21 cellular contexts compared by ENCODE assay signal in the genomic region with DNA sequence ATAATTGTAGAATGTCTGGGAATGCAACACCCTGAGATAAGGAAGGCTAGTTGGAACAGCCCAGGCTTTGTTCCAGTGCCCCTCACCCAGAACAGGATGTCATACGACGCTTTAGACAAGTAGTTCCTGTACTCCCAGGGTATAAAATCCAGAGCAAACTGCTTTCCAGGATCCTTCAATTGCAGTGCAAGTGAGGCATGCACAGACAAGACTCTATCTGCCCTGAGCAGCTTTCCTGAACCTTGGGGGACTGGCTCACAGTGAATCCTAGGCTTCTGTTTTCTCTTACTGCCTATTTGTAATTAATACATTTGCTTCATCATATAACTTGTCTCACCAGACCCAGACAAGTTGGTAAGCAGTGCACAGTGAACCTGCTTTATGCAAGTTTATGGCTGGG. TPM values are rescaled to one million over a fixed set of nuclear protein-coding genes. Genes with fewer than 3 reads are reported as not detected.
"Had no signal": no experiment of that assay in that cellular context is flagged by ENCODE, and none has a peak within 500 bp of the region (broad histone marks: within the 10 kb centered on the region; RNA-seq: fewer than 3 reads in every experiment).

No MANE protein-coding gene starts in this region.

- ATAC-seq: activated T-cell treated with anti-CD3 and anti-CD28 coated beads, Interleukin-2, amount 50 U/mL, for 4 hours; gastrocnemius medialis; left cardiac atrium; mucosa of descending colon; right cardiac atrium had no signal

- DNase-seq: activated CD4-positive, alpha-beta T cell treated with anti-CD3 and anti-CD28 coated beads for 4 hours; activated CD4-positive, alpha-beta T cell treated with anti-CD3 and anti-CD28 coated beads, Interleukin-2, amount 50 U/mL, for 48 hours; activated CD4-positive, CD25-positive, alpha-beta regulatory T cell; activated CD8-positive, alpha-beta memory T cell treated with anti-CD3 and anti-CD28 coated beads, Interleukin-2, amount 50 U/mL, for 48 hours; activated naive CD4-positive, alpha-beta T cell; activated T-cell treated with anti-CD3 and anti-CD28 coated beads, Interleukin-2, amount 50 U/mL, for 4 hours; effector CD4-positive, alpha-beta T cell; gastrocnemius medialis; hypothalamus; left cardiac atrium; mesenchymal stem cell; mucosa of descending colon; nucleus accumbens; right cardiac atrium; stimulated activated CD4-positive, alpha-beta T cell treated with anti-CD3 and anti-CD28 coated beads, Interleukin-4, amount 100 ng/mL, for 24 hours; stimulated activated naive CD4-positive, alpha-beta T cell treated with Interleukin-2 at 50 U/mL for 16 hours; T1000; thyroid gland had no signal

- H3K27ac ChIP-seq: gastrocnemius medialis, parathyroid adenoma, thyroid gland had no signal

- H3K9ac ChIP-seq: parathyroid adenoma had no signal

- H3K4me1 ChIP-seq: gastrocnemius medialis, parathyroid adenoma, thyroid gland had no signal

- H3K9me3 ChIP-seq: gastrocnemius medialis, mucosa of descending colon, thyroid gland had no signal

- H2AFZ ChIP-seq: parathyroid adenoma had no signal

- H3K27me3 ChIP-seq: gastrocnemius medialis, thyroid gland had no signal

- H3K4me3 ChIP-seq: gastrocnemius medialis, mucosa of descending colon, thyroid gland had no signal

- H3K36me3 ChIP-seq: gastrocnemius medialis, thyroid gland had no signal

- H3K79me2 ChIP-seq: parathyroid adenoma had no signal

RNA-seq across cellular contexts. Expression of a gene that starts 48.4 kb away (rescaled TPM):
- total RNA-seq: left cardiac atrium, subcutaneous adipose tissue had no signal
- polyA plus RNA-seq: neural cell had no signal
